ENCODE assay signal across 21 cellular contexts in genomic region chr3:55471522-55472280, GRCh38. TPM values are rescaled to one million over a fixed set of nuclear protein-coding genes. Genes with fewer than 3 reads are reported as not detected.
A peak's percentile ranks its signal among the peaks of the same experiment; 100 is the strongest.
DNase-seq lines count a peak whose midpoint lies in the region; ATAC-seq, FAIRE-seq and TF ChIP-seq lines count a peak whose summit lies in the region.
"Had no signal": no experiment of that assay in that cellular context is flagged by ENCODE, and none has a peak within 500 bp of the region (broad histone marks: within the 10 kb centered on the region; RNA-seq: fewer than 3 reads in every experiment).

No MANE protein-coding gene starts in this region.

- H3K27me3 Mint-ChIP-seq in HFFc6 (ENCODE audit: insufficient read depth) = peaks cover 18% of the 10 kb centered on the region
- peaks cover 10% of the 10 kb centered on the region for H3K27me3 Mint-ChIP-seq in astrocyte (ENCODE audit: low read depth, unreplicated experiment)
- peaks cover 6% of the 10 kb centered on the region for H3K27me3 Mint-ChIP-seq in glutamatergic neuron (ENCODE audit: unreplicated experiment)

- no peaks in the 10 kb centered on the region for H3K9me3 Mint-ChIP-seq in HFFc6
- H3K9me3 Mint-ChIP-seq in astrocyte (ENCODE audit: unreplicated experiment) = no peaks in the 10 kb centered on the region
- H3K9me3 Mint-ChIP-seq in glutamatergic neuron (ENCODE audit: unreplicated experiment) = peaks cover 2% of the 10 kb centered on the region
- H3K9me3 Mint-ChIP-seq: CD8-positive, alpha-beta T cell had no signal

- peaks cover 69% of the 10 kb centered on the region for H3K36me3 Mint-ChIP-seq in HFFc6 (ENCODE audit: low read depth)
- peaks cover 36% of the 10 kb centered on the region for H3K36me3 Mint-ChIP-seq in astrocyte (ENCODE audit: low read depth, unreplicated experiment)
- H3K36me3 Mint-ChIP-seq in glutamatergic neuron (ENCODE audit: unreplicated experiment) = peaks cover 5% of the 10 kb centered on the region
- H3K36me3 Mint-ChIP-seq: CD8-positive, alpha-beta T cell had no signal

- H3K4me1 ChIP-seq in astrocyte (ENCODE audit: insufficient read depth, low read length) = peaks cover 55% of the 10 kb centered on the region
- peaks cover 32% of the 10 kb centered on the region for H3K4me1 ChIP-seq in osteoblast (ENCODE audit: insufficient read depth, low read length)
- H3K4me1 ChIP-seq in tibial nerve = no peaks in the 10 kb centered on the region
- H3K4me1 ChIP-seq: BLaER1 treated with 17β-estradiol and CSF1 and Interleukin-3, amounts not matched to agents 10 nM and 100 nM had no signal

- peaks cover 78% of the 10 kb centered on the region for H3K79me2 ChIP-seq in astrocyte (ENCODE audit: insufficient read depth, low read length)
- peaks cover 69% of the 10 kb centered on the region for H3K79me2 ChIP-seq in osteoblast (ENCODE audit: insufficient read depth, low read length)

- H3K36me3 ChIP-seq in astrocyte (ENCODE audit: insufficient read depth, low read length) (peaks cover 65% of the 10 kb centered on the region), osteoblast (ENCODE audit: insufficient read depth, low read length) (peaks cover 81% of the 10 kb centered on the region), tibial nerve (peaks cover 0 to 5% (median 0%) of the 10 kb centered on the region in 3 donors)
- H3K36me3 ChIP-seq: BLaER1 treated with 17β-estradiol and CSF1 and Interleukin-3, amounts not matched to agents 10 nM and 100 nM had no signal

- no peak for TF ChIP-seq CTCF in HFFc6 (IDR thresholded peaks at IDR 0.05)
- no peak for TF ChIP-seq CTCF in astrocyte (IDR thresholded peaks at IDR 0.05; ENCODE audit: insufficient read depth, low read depth, low read length)
- no peak for TF ChIP-seq CTCF in osteoblast (IDR thresholded peaks at IDR 0.05; ENCODE audit: extremely low read depth, low read depth, low read length)
- TF ChIP-seq CTCF in tibial nerve (IDR thresholded peaks at IDR 0.05) = no peak
- no peak for TF ChIP-seq CTCF in glutamatergic neuron (IDR thresholded peaks at IDR 0.05; ENCODE audit: partially characterized antibody, unreplicated experiment)

- H3K27ac ChIP-seq in astrocyte (ENCODE audit: low read depth, low read length) = peak overlapping the region; percentile 37
- peak overlapping the region; percentile 40 for H3K27ac ChIP-seq in osteoblast (ENCODE audit: low read depth, low read length)
- no peak overlapping the region for H3K27ac ChIP-seq in tibial nerve
- H3K27ac ChIP-seq: BLaER1 treated with 17β-estradiol and CSF1 and Interleukin-3, amounts not matched to agents 10 nM and 100 nM had no signal

- H3K27ac Mint-ChIP-seq in HFFc6 (peak overlapping the region; percentile 85), astrocyte (ENCODE audit: unreplicated experiment) (no peak overlapping the region), glutamatergic neuron (ENCODE audit: unreplicated experiment) (no peak overlapping the region)
- H3K27ac Mint-ChIP-seq: CD8-positive, alpha-beta T cell had no signal

- TF ChIP-seq EP300 in tibial nerve (IDR thresholded peaks at IDR 0.05) = no peak

- no peak overlapping the region for H2AFZ ChIP-seq in astrocyte (ENCODE audit: low read depth, low read length)
- H2AFZ ChIP-seq in osteoblast (ENCODE audit: low read length) = no peak overlapping the region

- TF ChIP-seq POLR2A in tibial nerve (IDR thresholded peaks at IDR 0.05) = no peak

- WGBS in tibial nerve, 2 donors = 72 to 73% methylated on average over 8 of the region's 8 CpGs

- H3K9me3 ChIP-seq in astrocyte (ENCODE audit: insufficient read depth, low read depth, low read length) (no peaks in the 10 kb centered on the region), osteoblast (ENCODE audit: low read depth, low read length) (no peaks in the 10 kb centered on the region), tibial nerve (no peaks in the 10 kb centered on the region)
- H3K9me3 ChIP-seq: BLaER1 treated with 17β-estradiol and CSF1 and Interleukin-3, amounts not matched to agents 10 nM and 100 nM had no signal

- DNase-seq in HFFc6 = no peak
- no peak for DNase-seq in astrocyte (ENCODE audit: low read depth)
- peak; percentile 46 for DNase-seq in left cardiac atrium
- DNase-seq in osteoblast (ENCODE audit: insufficient read length, low spot score, missing footprints) = no peak
- no peak for DNase-seq in tibial nerve (ENCODE audit: low spot score in 2 of 2)
- DNase-seq in glutamatergic neuron = no peak
- DNase-seq: Calu3; CD8-positive, alpha-beta T cell; GF-D8; GOT3; KG1; NCI-H1417; NCI-H187; NCI-H2107; NCI-H510A; NCI-H748 treated with DMSO at 0.1 percent for 48 hours; SIG-M5 had no signal

- intact Hi-C loops in left cardiac atrium (cut with DNase I) = no loop called here

- no peak for FAIRE-seq in astrocyte (lab: Jason Lieb, UNC)
- FAIRE-seq: RCC 7860 had no signal

- no peak overlapping the region for H3K4me2 ChIP-seq in astrocyte (ENCODE audit: low read length)
- no peak overlapping the region for H3K4me2 ChIP-seq in osteoblast (ENCODE audit: insufficient read depth, low read length)
- H3K4me2 ChIP-seq: BLaER1 treated with 17β-estradiol and CSF1 and Interleukin-3, amounts not matched to agents 10 nM and 100 nM had no signal

- ATAC-seq in left cardiac atrium = peak; percentile 96 to 98
- no peak for ATAC-seq in HG03175 (IDR thresholded peaks at IDR 0.05; ENCODE audit: unreplicated experiment)
- ATAC-seq: CD8-positive, alpha-beta T cell; HCT116 had no signal

- H3K4me3 ChIP-seq in astrocyte (ENCODE audit: insufficient read depth, low read depth, low read length) (peak overlapping the region; percentile 7), osteoblast (ENCODE audit: insufficient read depth, low read length) (no peak overlapping the region), tibial nerve (no peak overlapping the region)
- H3K4me3 ChIP-seq: BLaER1 treated with 17β-estradiol and CSF1 and Interleukin-3, amounts not matched to agents 10 nM and 100 nM had no signal

- H3K27me3 ChIP-seq in astrocyte (ENCODE audit: insufficient read depth, low read length) = no peaks in the 10 kb centered on the region
- H3K27me3 ChIP-seq in osteoblast (ENCODE audit: insufficient read depth, low read length) = no peaks in the 10 kb centered on the region
- H3K27me3 ChIP-seq in tibial nerve = no peaks in the 10 kb centered on the region
- H3K27me3 ChIP-seq: BLaER1 treated with 17β-estradiol and CSF1 and Interleukin-3, amounts not matched to agents 10 nM and 100 nM had no signal

- H3K4me1 Mint-ChIP-seq in HFFc6 (ENCODE audit: low read depth) = peaks cover 92% of the 10 kb centered on the region
- H3K4me1 Mint-ChIP-seq in astrocyte (ENCODE audit: low read depth, unreplicated experiment) = peaks cover 35% of the 10 kb centered on the region
- H3K4me1 Mint-ChIP-seq in glutamatergic neuron (ENCODE audit: low read depth, unreplicated experiment) = peaks cover 7% of the 10 kb centered on the region

- peak overlapping the region; percentile 31 for H3K9ac ChIP-seq in astrocyte (ENCODE audit: low read length)
- H3K9ac ChIP-seq: BLaER1 treated with 17β-estradiol and CSF1 and Interleukin-3, amounts not matched to agents 10 nM and 100 nM had no signal

- H4K20me1 ChIP-seq in astrocyte (ENCODE audit: insufficient read depth, low read length) = peaks cover 55% of the 10 kb centered on the region
- no peaks in the 10 kb centered on the region for H4K20me1 ChIP-seq in osteoblast (ENCODE audit: insufficient read depth, low read length)
- H4K20me1 ChIP-seq: BLaER1 treated with 17β-estradiol and CSF1 and Interleukin-3, amounts not matched to agents 10 nM and 100 nM had no signal

- H3K4me3 Mint-ChIP-seq in HFFc6 (peak overlapping the region; percentile 39; the same call in 1 of the 2 replicates), astrocyte (ENCODE audit: unreplicated experiment) (no peak overlapping the region), glutamatergic neuron (ENCODE audit: unreplicated experiment) (no peak overlapping the region)
- H3K4me3 Mint-ChIP-seq: CD8-positive, alpha-beta T cell had no signal

RNA-seq across cellular contexts. Expression of gene WNT5A, which starts 15.4 kb away (rescaled TPM):
- total RNA-seq in HFFc6 (2021; fragmentation: NEBNext Ultra II Directional; extraction: Animal tissue kit (Norgen Biotek cat#: 25700)) = 100 to 1,000 TPM; 240 to 387 (median 256) TPM
- total RNA-seq in astrocyte (45.8 and 66.2 TPM in 2 replicates), left cardiac atrium (1 to 10 TPM; 3.0 to 6.2 TPM), osteoblast (116 and 145 TPM in 2 replicates), tibial nerve (10 to 100 TPM in 2 of 4 donors, 1 to 10 TPM in 1, under 1 TPM in 1; 0.30 to 34.5 (median 9.3) TPM), glutamatergic neuron (ENCODE audit: unreplicated experiment) (0.76 TPM)

Comparison
In these comparisons a context has a peak if more than half of its experiments do, and no peak if none do; other contexts are left out.
1. H3K27ac ChIP-seq: peak in astrocyte (single experiment) and osteoblast (single experiment); none in tibial nerve (0 of 4).